14 cellular contexts compared by ENCODE assay signal in genomic region chr6:48535569-48535968, GRCh38.
DNase-seq lines count a peak whose midpoint lies in the region; ATAC-seq and FAIRE-seq lines count a peak whose summit lies in the region.
"Had no signal": no experiment of that assay in that cellular context is flagged by ENCODE, and none has a peak within 500 bp of the region (broad histone marks: within the 10 kb centered on the region; RNA-seq: fewer than 3 reads in every experiment).

No MANE protein-coding gene starts in this region.

- H3K9me3 ChIP-seq in aorta (ENCODE audit: control insufficient read depth, low read length) = no peaks in the 10 kb centered on the region

- H3K4me1 ChIP-seq in aorta (ENCODE audit: control insufficient read depth in 1 of 2, insufficient read depth in 2 of 2, low read length in 2 of 2) = no peaks in the 10 kb centered on the region

- ATAC-seq in aorta (ENCODE audit: low FRiP score) = no peak
- ATAC-seq in HG03097 (IDR thresholded peaks at IDR 0.05; ENCODE audit: low FRiP score, unreplicated experiment) = no peak
- no peak for ATAC-seq in HG02973 (IDR thresholded peaks at IDR 0.05; ENCODE audit: unreplicated experiment)
- ATAC-seq: activated T-helper 17 cell treated with anti-CD3 and anti-CD28 coated beads, Interleukin-2, amount 50 U/mL, for 72 hours; stimulated activated naive CD8-positive, alpha-beta T cell treated with anti-CD3 and anti-CD28 coated beads, Interleukin-15, Interleukin-2, amounts not matched to agents 100 U/mL and 50 U/mL, for 24 hours had no signal

- no peaks in the 10 kb centered on the region for H3K27me3 ChIP-seq in aorta (ENCODE audit: control insufficient read depth in 1 of 2, insufficient read depth in 2 of 2, low read length in 1 of 2)

- peak; percentile 5 to 8 for DNase-seq in NOMO-1 (lab: John Stamatoyannopoulos, UW; ENCODE audit: unreplicated experiment in 2 of 2)
- no peak for DNase-seq in NOMO-1 treated with dmso at 0.1 percent for 144 hours (lab: John Stamatoyannopoulos, UW; ENCODE audit: unreplicated experiment)
- DNase-seq in RCC 7860 (ENCODE audit: low spot score) = peak; percentile 79
- peak; percentile 34 for DNase-seq in fibroblast of peridontal ligament (ENCODE audit: extremely low read depth)
- DNase-seq in urothelium cell line (ENCODE audit: low spot score) = peak; percentile 47
- no peak for DNase-seq in aorta
- DNase-seq: 8988T; cortex of kidney; hypothalamus; nephron progenitor cell; stimulated activated naive CD8-positive, alpha-beta T cell treated with anti-CD3 and anti-CD28 coated beads, Interleukin-15, Interleukin-2, amounts not matched to agents 100 U/mL and 50 U/mL, for 24 hours had no signal

- no peak overlapping the region for H3K4me3 ChIP-seq in aorta (ENCODE audit: low read length in 2 of 2)

- 0 to 57% methylated on average over 1 of the region's 1 CpG for WGBS in aorta, 2 donors

- peak; percentile 95 for FAIRE-seq in RCC 7860 (lab: Jason Lieb, UNC)
- FAIRE-seq in urothelium cell line (lab: Jason Lieb, UNC) = no peak

- no peaks in the 10 kb centered on the region for H3K36me3 ChIP-seq in aorta (ENCODE audit: control insufficient read depth in 1 of 2, insufficient read depth in 2 of 2, low read length in 1 of 2)

- intact Hi-C loops in aorta (cut with DNase I) = no loop called here

- no peak overlapping the region for H3K27ac ChIP-seq in aorta (ENCODE audit: low read depth in 1 of 2, low read length in 2 of 2)

Comparison
In these comparisons a context has a peak if more than half of its experiments do, and no peak if none do; other contexts are left out.
1. DNase-seq: peak in NOMO-1 (2 of 2), RCC 7860 (single experiment), fibroblast of peridontal ligament (single experiment) and urothelium cell line (single experiment); none in NOMO-1 treated with dmso at 0.1 percent for 144 hours (single experiment) and aorta (0 of 2).